9 cellular contexts compared by ENCODE assay signal in genomic region chr7:30330134-30331111, GRCh38. TPM values are rescaled to one million over a fixed set of nuclear protein-coding genes. Genes with fewer than 3 reads are reported as not detected.
A peak's percentile ranks its signal among the peaks of the same experiment; 100 is the strongest.
DNase-seq lines count a peak whose midpoint lies in the region; ATAC-seq and TF ChIP-seq lines count a peak whose summit lies in the region.
"Had no signal": no experiment of that assay in that cellular context is flagged by ENCODE, and none has a peak within 500 bp of the region (broad histone marks: within the 10 kb centered on the region; RNA-seq: fewer than 3 reads in every experiment).

No MANE protein-coding gene starts in this region.

- H3F3A ChIP-seq in OCI-LY1 (ENCODE audit: insufficient read depth, low read length), result no peaks in the 10 kb centered on the region

- no peak for TF ChIP-seq CTCF in OCI-LY1 (IDR thresholded peaks at IDR 0.05; ENCODE audit: low read length)
- no peak for TF ChIP-seq CTCF in mucosa of descending colon (IDR thresholded peaks at IDR 0.05)
- no peak for TF ChIP-seq CTCF in stomach (IDR thresholded peaks at IDR 0.05)

- H3K79me2 ChIP-seq in OCI-LY1 (ENCODE audit: insufficient read depth, low read length), result peaks cover 52% of the 10 kb centered on the region

- H3K9me3 Mint-ChIP-seq in activated CD4-positive, alpha-beta T cell treated with anti-CD3 and anti-CD28 coated beads, Interleukin-2, amount 10 ng/mL, durations not matched to agents 24 days and 14 days, result peaks cover 5% of the 10 kb centered on the region

- peak; percentile 90 for ATAC-seq in HG02973 (IDR thresholded peaks at IDR 0.05; ENCODE audit: unreplicated experiment)
- ATAC-seq in mucosa of descending colon, result peak; percentile 86

- no peak for TF ChIP-seq POLR2A in stomach (IDR thresholded peaks at IDR 0.05)

- H3K9me3 ChIP-seq in OCI-LY1 (ENCODE audit: low read length), result peaks cover 9% of the 10 kb centered on the region
- no peaks in the 10 kb centered on the region for H3K9me3 ChIP-seq in mucosa of descending colon
- no peaks in the 10 kb centered on the region for H3K9me3 ChIP-seq in stomach

- peak overlapping the region; percentile 33 for H3K4me3 ChIP-seq in OCI-LY1 (ENCODE audit: low read depth, low read length, poor library complexity, severe bottlenecking)
- no peak overlapping the region for H3K4me3 ChIP-seq in mucosa of descending colon
- H3K4me3 ChIP-seq in stomach, result no peak overlapping the region

- no peaks in the 10 kb centered on the region for H3K27me3 ChIP-seq in OCI-LY1 (ENCODE audit: insufficient read depth, low read length)
- no peaks in the 10 kb centered on the region for H3K27me3 ChIP-seq in stomach

- DNase-seq in activated CD4-positive, alpha-beta T cell treated with anti-CD3 and anti-CD28 coated beads, Interleukin-2, amount 10 ng/mL, durations not matched to agents 24 days and 14 days, result peak; percentile 78
- no peak for DNase-seq in activated CD4-positive, alpha-beta T cell treated with anti-CD3 and anti-CD28 coated beads for 1 hour
- DNase-seq in mucosa of descending colon, result peak in 1 of 3 donors; percentile 32
- DNase-seq in epidermal melanocyte (ENCODE audit: insufficient read length, low spot score), result no peak
- DNase-seq in stomach, result no peak
- DNase-seq in GOT3 (lab: John Stamatoyannopoulos, UW), result no peak

- TF ChIP-seq EP300 in stomach (IDR thresholded peaks at IDR 0.05), result no peak

- intact Hi-C loops in activated CD4-positive, alpha-beta T cell treated with anti-CD3 and anti-CD28 coated beads, Interleukin-2, amount 10 ng/mL, durations not matched to agents 24 days and 14 days (cut with micrococcal nuclease), result loop anchor here (1.0 to 2.0 kb wide), 3 partner anchors 8 to 46 kb away; partner anchors contain the start of gene ZNRF2
- intact Hi-C loops in mucosa of descending colon (cut with DNase I, micrococcal nuclease), result no loop called here
- intact Hi-C loops in stomach (cut with DNase I; ENCODE audit: low total_unique reads), result no loop called here

- H4K20me1 ChIP-seq in OCI-LY1 (ENCODE audit: insufficient read depth, low read length), result no peaks in the 10 kb centered on the region

- peak overlapping the region; percentile 69 for H3K27ac ChIP-seq in OCI-LY1 (ENCODE audit: low read depth, low read length, poor library complexity, severe bottlenecking)
- H3K27ac ChIP-seq in stomach, result peak overlapping the region in 2 of 5 donors; percentile 9 to 38
- H3K27ac ChIP-seq: C4-2B had no signal

- H3K4me2 ChIP-seq in OCI-LY1 (ENCODE audit: low read length), result peak overlapping the region; percentile 38

- peak overlapping the region; percentile 59 for H3K27ac Mint-ChIP-seq in activated CD4-positive, alpha-beta T cell treated with anti-CD3 and anti-CD28 coated beads, Interleukin-2, amount 10 ng/mL, durations not matched to agents 24 days and 14 days

- peak overlapping the region; percentile 71 for H3K4me3 Mint-ChIP-seq in activated CD4-positive, alpha-beta T cell treated with anti-CD3 and anti-CD28 coated beads, Interleukin-2, amount 10 ng/mL, durations not matched to agents 24 days and 14 days

- H3K4me1 Mint-ChIP-seq in activated CD4-positive, alpha-beta T cell treated with anti-CD3 and anti-CD28 coated beads, Interleukin-2, amount 10 ng/mL, durations not matched to agents 24 days and 14 days, result peaks cover 35% of the 10 kb centered on the region

- H3K27me3 Mint-ChIP-seq in activated CD4-positive, alpha-beta T cell treated with anti-CD3 and anti-CD28 coated beads, Interleukin-2, amount 10 ng/mL, durations not matched to agents 24 days and 14 days, result peaks cover 3% of the 10 kb centered on the region

- H3K36me3 Mint-ChIP-seq in activated CD4-positive, alpha-beta T cell treated with anti-CD3 and anti-CD28 coated beads, Interleukin-2, amount 10 ng/mL, durations not matched to agents 24 days and 14 days (ENCODE audit: low read depth), result peaks cover 25% of the 10 kb centered on the region

- no peak overlapping the region for H2AFZ ChIP-seq in OCI-LY1 (ENCODE audit: low read length)

- no peaks in the 10 kb centered on the region for H3K9me2 ChIP-seq in OCI-LY1 (ENCODE audit: low read depth, low read length)

- WGBS in stomach, 5 donors, result 28 to 49% (median 35%) methylated on average over 3 of the region's 3 CpGs

- peaks cover 24% of the 10 kb centered on the region for H3K36me3 ChIP-seq in OCI-LY1 (ENCODE audit: insufficient read depth, low read length)
- H3K36me3 ChIP-seq in mucosa of descending colon (ENCODE audit: low read depth), result no peaks in the 10 kb centered on the region
- H3K36me3 ChIP-seq in stomach, result peaks cover 0 to 6% (median 0%) of the 10 kb centered on the region in 4 donors

- H3K9ac ChIP-seq in OCI-LY1 (ENCODE audit: low read length), result peak overlapping the region; percentile 37; the same call in 1 of the 2 replicates

- H3K4me1 ChIP-seq in OCI-LY1 (ENCODE audit: insufficient read depth, low read length, severe bottlenecking) (peaks cover 32% of the 10 kb centered on the region), mucosa of descending colon (ENCODE audit: low read depth) (peaks cover 16% of the 10 kb centered on the region), stomach (peaks cover 0 to 51% (median 28%) of the 10 kb centered on the region in 4 donors)

RNA-seq across cellular contexts. Expression of gene ZNRF2, which starts 46.0 kb away (rescaled TPM):
- total RNA-seq in activated CD4-positive, alpha-beta T cell treated with anti-CD3 and anti-CD28 coated beads, Interleukin-2, amount 10 ng/mL, durations not matched to agents 24 days and 14 days, result 8.8 and 9.2 TPM in 2 replicates
- total RNA-seq in mucosa of descending colon, result 10 to 100 TPM; 34.0 to 53.3 (median 40.5) TPM
- 100 to 1,000 TPM in 1 of 5 donors, 10 to 100 TPM in 4; 23.3 to 209 (median 29.0) TPM for total RNA-seq in stomach
- polyA plus RNA-seq in stomach, result 10 to 100 TPM in 2 of 3 donors, 1 to 10 TPM in 1; 5.4 to 13.9 (median 10.3) TPM
